Comparison of ENCODE assay signal across 24 cellular contexts in the genomic region with DNA sequence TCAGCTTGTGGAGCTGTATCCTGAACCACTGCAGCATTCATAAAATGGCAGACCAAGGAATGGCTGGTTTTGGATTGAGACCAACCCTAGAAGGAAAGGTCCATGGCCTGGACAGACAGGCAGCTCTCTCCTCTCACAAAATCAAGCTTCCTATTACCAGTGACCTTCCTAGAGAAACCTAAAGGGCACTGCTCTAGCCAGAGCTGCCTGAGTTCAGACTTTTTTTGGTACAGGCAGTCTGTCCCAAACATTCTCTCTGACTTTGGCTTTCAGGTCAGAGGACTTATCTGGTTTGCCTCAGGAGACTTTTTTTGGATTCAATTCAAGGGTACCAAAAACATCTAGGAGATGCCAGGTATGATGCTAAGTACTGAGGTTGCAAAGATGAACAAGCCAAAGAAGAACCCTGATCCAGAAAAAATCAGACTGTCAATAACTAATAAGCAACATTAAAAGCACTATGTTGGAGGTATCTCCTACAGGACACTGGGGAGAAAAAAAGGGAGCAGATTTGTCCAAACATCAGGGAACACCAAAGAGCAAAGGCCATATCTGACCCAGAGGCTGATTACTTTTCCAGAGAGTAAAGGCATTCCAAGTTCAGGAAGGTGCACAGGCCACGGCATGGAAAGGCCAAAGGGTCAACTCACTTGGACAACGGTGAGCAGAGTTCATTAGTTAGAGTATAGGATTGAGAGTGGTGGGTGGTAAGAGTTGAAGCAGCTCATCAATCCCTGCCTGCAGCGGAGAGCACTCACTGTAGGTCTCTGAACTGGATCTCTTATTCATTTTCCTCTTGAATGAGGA.
DNase-seq lines count a peak whose midpoint lies in the region; ATAC-seq and TF ChIP-seq lines count a peak whose summit lies in the region.
"Had no signal": no experiment of that assay in that cellular context is flagged by ENCODE, and none has a peak within 500 bp of the region (broad histone marks: within the 10 kb centered on the region; RNA-seq: fewer than 3 reads in every experiment).

No MANE protein-coding gene starts in this region.

- no peaks in the 10 kb centered on the region for H4K20me1 ChIP-seq in PC-3 (ENCODE audit: low read length)

- no peaks in the 10 kb centered on the region for H3K9me3 ChIP-seq in PC-3 (ENCODE audit: low read length)
- H3K9me3 ChIP-seq in esophagus muscularis mucosa: no peaks in the 10 kb centered on the region
- no peaks in the 10 kb centered on the region for H3K9me3 ChIP-seq in liver (ENCODE audit: control insufficient read depth in 4 of 4, low read length in 3 of 4)
- no peaks in the 10 kb centered on the region for H3K9me3 ChIP-seq in thoracic aorta
- H3K9me3 ChIP-seq: sigmoid colon, SJCRH30 had no signal

- ATAC-seq in PC-3 (no peak), thoracic aorta (ENCODE audit: insufficient number of reproducible peaks, low FRiP score, low read depth) (no peak), HG02938 (IDR thresholded peaks at IDR 0.05; ENCODE audit: unreplicated experiment) (no peak)
- ATAC-seq: activated CD8-positive, alpha-beta T cell treated with anti-CD3 and anti-CD28 coated beads, Interleukin-2, amount 10 ng/mL, durations not matched to agents 7 days and 5 days; GM23338; naive thymus-derived CD4-positive, alpha-beta T cell; Panc1 had no signal

- WGBS in esophagus muscularis mucosa: 69% methylated on average over 3 of the region's 3 CpGs
- 28% methylated on average over 3 of the region's 3 CpGs for WGBS in liver

- TF ChIP-seq POLR2A in esophagus muscularis mucosa (IDR thresholded peaks at IDR 0.05; ENCODE audit: low read depth): no peak

- H3K27ac ChIP-seq in PC-3 (ENCODE audit: low read length): peak overlapping the region; percentile 80
- H3K27ac ChIP-seq in esophagus muscularis mucosa (replicated peaks in 1 of 4): peak overlapping the region in 3 of 4 donors; percentile 64 to 71 (median 69)
- H3K27ac ChIP-seq in liver (ENCODE audit: low read depth in 1 of 2, low read length in 2 of 2): peak overlapping the region; percentile 31 to 74
- H3K27ac ChIP-seq in thoracic aorta: peak overlapping the region; percentile 71 to 72
- H3K27ac ChIP-seq: SJCRH30 had no signal

- H3K27me3 ChIP-seq in PC-3 (ENCODE audit: low read length) (no peaks in the 10 kb centered on the region), esophagus muscularis mucosa (no peaks in the 10 kb centered on the region), liver (ENCODE audit: control insufficient read depth in 4 of 4, insufficient read depth in 4 of 4, low read length in 3 of 4) (no peaks in the 10 kb centered on the region), thoracic aorta (replicated peaks; ENCODE audit: insufficient read depth) (no peaks in the 10 kb centered on the region)
- H3K27me3 ChIP-seq: sigmoid colon, SJCRH30 had no signal

- H3K4me1 ChIP-seq in PC-3 (ENCODE audit: insufficient read depth, low read length): peaks cover 51% of the 10 kb centered on the region
- H3K4me1 ChIP-seq in esophagus muscularis mucosa: peaks cover 55 to 60% (median 57%) of the 10 kb centered on the region in 4 donors
- H3K4me1 ChIP-seq in liver (ENCODE audit: control insufficient read depth in 4 of 4, insufficient read depth in 4 of 4, low read length in 3 of 4): peaks cover 17 to 64% (median 54%) of the 10 kb centered on the region in 4 donors
- H3K4me1 ChIP-seq in thoracic aorta (ENCODE audit: control insufficient read depth in 1 of 2, low read depth in 2 of 2): peaks cover 38 to 58% of the 10 kb centered on the region in 2 donors

- CTCF ChIA-PET in PC-3 (lab: Charles Lee): no interaction called here

- TF ChIP-seq RAD21 in liver (IDR thresholded peaks at IDR 0.05): peak; percentile 47 to 53

- no peak for TF ChIP-seq EP300 in esophagus muscularis mucosa (IDR thresholded peaks at IDR 0.05)

- H3F3A ChIP-seq in PC-3 (ENCODE audit: low read length, unreplicated experiment): no peaks in the 10 kb centered on the region

- H3K9me2 ChIP-seq in PC-3 (replicated peaks; ENCODE audit: low read length): no peaks in the 10 kb centered on the region

- peak overlapping the region; percentile 76; the same call in 1 of the 2 replicates for H3K4me2 ChIP-seq in PC-3 (ENCODE audit: low read length)
- H3K4me2 ChIP-seq: GM23338 had no signal

- H3K36me3 ChIP-seq in PC-3 (ENCODE audit: low read depth, low read length) (no peaks in the 10 kb centered on the region), esophagus muscularis mucosa (no peaks in the 10 kb centered on the region), liver (ENCODE audit: control insufficient read depth in 4 of 4, insufficient read depth in 3 of 4, low read depth in 1 of 4, low read length in 3 of 4) (no peaks in the 10 kb centered on the region), thoracic aorta (no peaks in the 10 kb centered on the region)
- H3K36me3 ChIP-seq: sigmoid colon, SJCRH30 had no signal

- H3K79me2 ChIP-seq in PC-3 (ENCODE audit: low read length): 0 out of 2 replicates have a peak, but pooled peaks cover 3% of the 10 kb centered on the region

- TF ChIP-seq CTCF in PC-3 (conservative IDR thresholded peaks at IDR 0.05; ENCODE audit: low read depth, low read length): no peak
- no peak for TF ChIP-seq CTCF in esophagus muscularis mucosa (IDR thresholded peaks at IDR 0.05)
- no peak for TF ChIP-seq CTCF in liver (IDR thresholded peaks at IDR 0.05; ENCODE audit: low read depth, low read length, missing input control)
- no peak for TF ChIP-seq CTCF in thoracic aorta (IDR thresholded peaks at IDR 0.05)
- TF ChIP-seq CTCF in foreskin fibroblast (IDR thresholded peaks at IDR 0.05; ENCODE audit: low read depth, low read length): no peak

- no peak overlapping the region for H3K4me3 ChIP-seq in PC-3 (ENCODE audit: low read length)
- H3K4me3 ChIP-seq in esophagus muscularis mucosa: no peak overlapping the region
- H3K4me3 ChIP-seq in liver (ENCODE audit: low read depth in 1 of 3, low read length in 3 of 3): no peak overlapping the region
- no peak overlapping the region for H3K4me3 ChIP-seq in thoracic aorta
- H3K4me3 ChIP-seq in foreskin fibroblast (ENCODE audit: low read depth in 1 of 2, low read length in 2 of 2): no peak overlapping the region
- H3K4me3 ChIP-seq: GM23338, sigmoid colon, SJCRH30 had no signal

- H3K9ac ChIP-seq in PC-3 (ENCODE audit: low read length) (no peak overlapping the region), liver (ENCODE audit: low read depth in 1 of 2, low read length in 2 of 2) (peak overlapping the region in 1 of 2 donors; percentile 60)

- POLR2A ChIA-PET in PC-3 (lab: Charles Lee; ENCODE audit: unreplicated experiment): no interaction called here

- intact Hi-C loops in PC-3 (cut with micrococcal nuclease) (loop anchor here (5.0 kb wide), 1 partner anchor 35 kb away; no protein-coding TSS in a partner anchor), esophagus muscularis mucosa (cut with DNase I) (no loop called here), posterior cingulate gyrus (cut with DNase I) (no loop called here)

- BruUV-seq in PC-3 (replicated peaks; lab: Mats Ljungman, UMichigan): no TSS peak

- DNase-seq in PC-3 (no peak), esophagus muscularis mucosa (ENCODE audit: extremely low spot score) (no peak), thoracic aorta (ENCODE audit: low spot score) (no peak), cerebellar cortex (ENCODE audit: low spot score) (no peak), posterior cingulate gyrus (no peak), foreskin fibroblast (no peak)
- DNase-seq: activated CD4-positive, CD25-positive, alpha-beta regulatory T cell treated with anti-CD3 and anti-CD28 coated beads, Interleukin-2, amount 50 U/mL, for 72 hours; activated CD8-positive, alpha-beta T cell treated with anti-CD3 and anti-CD28 coated beads, Interleukin-2, amount 10 ng/mL, durations not matched to agents 7 days and 5 days; activated gamma-delta T cell treated with Interleukin-2 at 50 U/mL for 16 hours; CD4-positive, CD25-positive, alpha-beta regulatory T cell; Kasumi-1; naive thymus-derived CD4-positive, alpha-beta T cell; NCI-H1048; NCI-H1694 treated with DMSO at 0.1 percent for 48 hours; NCI-H2171 treated with DMSO at 0.1 percent for 48 hours; NCI-H524; NK-92 treated with Interleukin-12 subunit alpha and Interleukin-12 subunit beta, amount 100 ng/mL, for 24 hours; sigmoid colon; SJCRH30; trophoblast cell had no signal

- H2AFZ ChIP-seq in PC-3 (ENCODE audit: low read length): no peak overlapping the region
- H2AFZ ChIP-seq: GM23338 had no signal

TF ChIP-seq in liver, 16 proteins besides CTCF, POLR2A, EP300 and RAD21 (continues in another document):
- TF ChIP-seq SP1 (IDR thresholded peaks at IDR 0.05) (peak; percentile 98), YY1 (IDR thresholded peaks at IDR 0.05) (peak; percentile 83), ZBTB33 (IDR thresholded peaks at IDR 0.05) (peak; percentile 85), JUND (IDR thresholded peaks at IDR 0.05) (peak; percentile 66 to 86), FOXA2 (IDR thresholded peaks at IDR 0.05) (peak; percentile 88), RXRA (IDR thresholded peaks at IDR 0.05) (peak; percentile 99)
